Comparison of ENCODE assay signal across 1 cellular context in genomic region chr3:179375091-179375999, GRCh38.
TF ChIP-seq lines count a peak whose summit lies in the region.

No MANE protein-coding gene starts in this region.

TF ChIP-seq in K562, 482 proteins besides CTCF, POLR2A, EP300 and RAD21 (continued from another document):
- TF ChIP-seq PHTF2 (CRISPR knock-in tag; IDR thresholded peaks at IDR 0.05) (no peak), TOE1 (IDR thresholded peaks at IDR 0.05; ENCODE audit: borderline replicate concordance) (no peak), TOE1 (CRISPR knock-in tag; IDR thresholded peaks at IDR 0.05; ENCODE audit: borderline replicate concordance, low read depth) (no peak), CAMTA2 (CRISPR knock-in tag; conservative IDR thresholded peaks at IDR 0.05) (no peak), KAT8 (IDR thresholded peaks at IDR 0.05; ENCODE audit: low read depth) (no peak), TARDBP (IDR thresholded peaks at IDR 0.05) (no peak; the same call in 1 of the 2 replicates)
TF ChIP-seq in K562: peak in this region for 104.
